ENCODE assay signal across 16 cellular contexts in the genomic region with DNA sequence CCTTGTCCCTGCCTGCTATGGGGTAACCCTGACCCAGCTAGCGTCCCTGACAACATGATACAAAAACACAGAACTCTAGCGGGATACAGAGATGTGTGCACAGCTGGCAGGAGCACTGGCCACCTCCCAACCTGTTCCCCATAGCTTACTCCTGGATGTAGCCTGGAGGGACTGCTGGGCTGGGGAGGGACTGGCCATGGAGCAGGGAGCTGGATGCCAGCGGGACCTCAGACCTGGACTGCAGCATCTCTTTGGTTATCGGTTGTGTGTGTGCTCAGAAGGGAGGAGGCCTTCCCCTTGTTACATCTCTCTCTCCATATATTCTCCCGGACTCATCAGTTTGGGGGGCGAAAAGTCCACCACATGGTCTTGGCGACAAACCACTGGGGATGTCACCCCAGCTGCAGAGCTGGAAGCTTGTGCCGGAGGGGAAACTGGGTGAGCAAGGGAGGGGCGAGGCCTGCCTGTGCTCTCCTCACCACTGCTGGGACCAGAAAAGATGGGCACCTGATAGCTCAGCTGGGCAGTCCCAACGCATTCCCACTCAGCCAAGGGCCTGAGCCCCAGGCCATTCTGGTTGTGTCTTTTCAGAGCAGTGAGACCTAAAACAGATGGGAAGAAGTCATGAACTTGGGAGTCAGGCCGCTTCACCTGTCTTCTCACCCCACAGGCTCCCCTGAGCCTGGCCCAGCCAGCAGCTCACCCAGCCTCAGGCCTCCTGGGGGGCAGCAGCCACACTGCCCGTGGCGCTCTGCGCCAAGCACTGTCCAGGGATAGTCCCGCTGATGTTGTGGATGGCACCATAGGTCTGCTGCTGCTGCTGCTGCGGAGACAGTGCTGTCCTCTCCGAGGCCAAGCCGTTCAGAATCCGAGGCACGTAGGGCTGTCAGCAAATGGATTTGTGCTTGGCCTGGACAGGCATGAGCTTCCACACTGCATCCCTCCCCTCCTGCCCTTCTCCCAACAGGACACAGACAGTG. TPM values are rescaled to one million over a fixed set of nuclear protein-coding genes. Genes with fewer than 3 reads are reported as not detected.
DNase-seq lines count a peak whose midpoint lies in the region; ATAC-seq and TF ChIP-seq lines count a peak whose summit lies in the region.
"Had no signal": no experiment of that assay in that cellular context is flagged by ENCODE, and none has a peak within 500 bp of the region (broad histone marks: within the 10 kb centered on the region; RNA-seq: fewer than 3 reads in every experiment).

No MANE protein-coding gene starts in this region.

- peaks cover 62% of the 10 kb centered on the region for H3K36me3 Mint-ChIP-seq in endodermal cell (ENCODE audit: low read depth)
- peaks cover 64% of the 10 kb centered on the region for H3K36me3 Mint-ChIP-seq in stimulated activated effector memory CD8-positive, alpha-beta T cell treated with anti-CD3 and anti-CD28 coated beads, Interleukin-12 subunit alpha, Interleukin-12 subunit beta, amount 100 ng/mL, for 72 hours

- 94 to 97% methylated on average over 13 to 20 of the region's 20 CpGs for WGBS in endodermal cell (ENCODE audit: insufficient coverage in 1 of 2, insufficient read length in 1 of 2), 2 experiments

- peak overlapping the region; percentile 94 for H3K27ac ChIP-seq in OCI-LY3 (ENCODE audit: low read length)
- no peak overlapping the region for H3K27ac ChIP-seq in endodermal cell (ENCODE audit: low read depth, low read length)

- peak overlapping the region; percentile 70 for H3K4me2 ChIP-seq in OCI-LY3 (ENCODE audit: low read length)

- H3K4me3 ChIP-seq in OCI-LY3 (ENCODE audit: low read length) (no peak overlapping the region), endodermal cell (ENCODE audit: low read length) (no peak overlapping the region)
- H3K4me3 ChIP-seq: gastrocnemius medialis had no signal

- peak; percentile 35 for DNase-seq in COLO668 (lab: John Stamatoyannopoulos, UW; ENCODE audit: unreplicated experiment)
- peak; percentile 54 for DNase-seq in endodermal cell
- no peak for DNase-seq in stimulated activated effector memory CD8-positive, alpha-beta T cell treated with anti-CD3 and anti-CD28 coated beads, Interleukin-12 subunit alpha, Interleukin-12 subunit beta, amount 100 ng/mL, for 72 hours (ENCODE audit: low spot score in 2 of 2)
- no peak for DNase-seq in HUDEP-2 (lab: John Stamatoyannopoulos, UW; ENCODE audit: unreplicated experiment in 76 of 76)
- no peak for DNase-seq in activated naive CD4-positive, alpha-beta T cell (lab: John Stamatoyannopoulos, UW)
- DNase-seq in epidermal melanocyte (ENCODE audit: insufficient read length, low spot score): no peak
- DNase-seq: activated CD4-positive, CD25-positive, alpha-beta regulatory T cell treated with anti-CD3 and anti-CD28 coated beads, Interleukin-2, amount 50 U/mL, for 72 hours; activated CD8-positive, alpha-beta memory T cell treated with anti-CD3 and anti-CD28 coated beads, Interleukin-2, amount 50 U/mL, for 48 hours; cerebellar nuclear complex had no signal

- no peaks in the 10 kb centered on the region for H3K27me3 Mint-ChIP-seq in endodermal cell (ENCODE audit: insufficient read depth)
- H3K27me3 Mint-ChIP-seq: stimulated activated naive CD8-positive, alpha-beta T cell treated with anti-CD3 and anti-CD28 coated beads, Interleukin-15, amount 100 ng/mL, for 72 hours had no signal

- H3K27me3 ChIP-seq in OCI-LY3 (ENCODE audit: low read depth, low read length) (no peaks in the 10 kb centered on the region), endodermal cell (ENCODE audit: control insufficient read depth, insufficient read depth, low read length, poor library complexity, severe bottlenecking) (no peaks in the 10 kb centered on the region)
- H3K27me3 ChIP-seq: gastrocnemius medialis had no signal

- peak overlapping the region; percentile 58 for H3K9ac ChIP-seq in OCI-LY3 (ENCODE audit: low read length)
- H3K9ac ChIP-seq in endodermal cell (ENCODE audit: extremely low read depth, low read length, poor library complexity, severe bottlenecking): no peak overlapping the region

- H3K79me2 ChIP-seq in OCI-LY3 (ENCODE audit: low read length): no peaks in the 10 kb centered on the region

- no peak overlapping the region for H3K4me3 Mint-ChIP-seq in endodermal cell
- no peak overlapping the region for H3K4me3 Mint-ChIP-seq in stimulated activated effector memory CD8-positive, alpha-beta T cell treated with anti-CD3 and anti-CD28 coated beads, Interleukin-12 subunit alpha, Interleukin-12 subunit beta, amount 100 ng/mL, for 72 hours
- H3K4me3 Mint-ChIP-seq: T-helper 1 cell treated with Interleukin-12 subunit alpha and Interleukin-12 subunit beta and Interleukin-4 antibody, amounts not matched to agents 30 μg/mL and 1 μg/mL, for 36 hours had no signal

- no peaks in the 10 kb centered on the region for H3K9me3 ChIP-seq in OCI-LY3 (ENCODE audit: insufficient read depth, low read length)
- peaks cover 14% of the 10 kb centered on the region for H3K9me3 ChIP-seq in endodermal cell (ENCODE audit: control insufficient read depth, low read length)
- H3K9me3 ChIP-seq: Caco-2, gastrocnemius medialis had no signal

- H3K4me1 ChIP-seq in OCI-LY3 (ENCODE audit: low read length): peaks cover 52% of the 10 kb centered on the region
- peaks cover 10% of the 10 kb centered on the region for H3K4me1 ChIP-seq in endodermal cell (ENCODE audit: control insufficient read depth, insufficient read depth, low read length)
- H3K4me1 ChIP-seq: Caco-2 had no signal

- no peak overlapping the region for H3K27ac Mint-ChIP-seq in endodermal cell
- H3K27ac Mint-ChIP-seq in stimulated activated effector memory CD8-positive, alpha-beta T cell treated with anti-CD3 and anti-CD28 coated beads, Interleukin-12 subunit alpha, Interleukin-12 subunit beta, amount 100 ng/mL, for 72 hours: peak overlapping the region; percentile 65
- H3K27ac Mint-ChIP-seq: stimulated activated naive CD8-positive, alpha-beta T cell treated with anti-CD3 and anti-CD28 coated beads, Interleukin-15, amount 100 ng/mL, for 72 hours; T-helper 1 cell treated with Interleukin-12 subunit alpha and Interleukin-12 subunit beta and Interleukin-4 antibody, amounts not matched to agents 30 μg/mL and 1 μg/mL, for 36 hours had no signal

- no peak for TF ChIP-seq CTCF in OCI-LY3 (IDR thresholded peaks at IDR 0.05; ENCODE audit: low read depth, low read length)
- TF ChIP-seq CTCF in endodermal cell (conservative IDR thresholded peaks at IDR 0.05): no peak

- H3K36me3 ChIP-seq in OCI-LY3 (replicated peaks; ENCODE audit: low read depth, low read length) (peaks cover 32% of the 10 kb centered on the region), endodermal cell (ENCODE audit: control insufficient read depth, insufficient read depth, low read length) (peaks cover 87% of the 10 kb centered on the region)

- H3K4me1 Mint-ChIP-seq in endodermal cell: peaks cover 21% of the 10 kb centered on the region
- H3K4me1 Mint-ChIP-seq in stimulated activated effector memory CD8-positive, alpha-beta T cell treated with anti-CD3 and anti-CD28 coated beads, Interleukin-12 subunit alpha, Interleukin-12 subunit beta, amount 100 ng/mL, for 72 hours: peaks cover 62% of the 10 kb centered on the region

- H2AFZ ChIP-seq in OCI-LY3 (ENCODE audit: low read depth, low read length): no peak overlapping the region

- no peak for ATAC-seq in stimulated activated effector memory CD8-positive, alpha-beta T cell treated with anti-CD3 and anti-CD28 coated beads, Interleukin-12 subunit alpha, Interleukin-12 subunit beta, amount 100 ng/mL, for 72 hours

- peaks cover 20% of the 10 kb centered on the region for H3K9me3 Mint-ChIP-seq in endodermal cell
- H3K9me3 Mint-ChIP-seq in stimulated activated effector memory CD8-positive, alpha-beta T cell treated with anti-CD3 and anti-CD28 coated beads, Interleukin-12 subunit alpha, Interleukin-12 subunit beta, amount 100 ng/mL, for 72 hours: no peaks in the 10 kb centered on the region
- H3K9me3 Mint-ChIP-seq: stimulated activated naive CD8-positive, alpha-beta T cell treated with anti-CD3 and anti-CD28 coated beads, Interleukin-15, amount 100 ng/mL, for 72 hours; T-helper 1 cell treated with Interleukin-12 subunit alpha and Interleukin-12 subunit beta and Interleukin-4 antibody, amounts not matched to agents 30 μg/mL and 1 μg/mL, for 36 hours had no signal

- no peaks in the 10 kb centered on the region for H4K20me1 ChIP-seq in OCI-LY3 (ENCODE audit: insufficient read depth, low read length)

RNA-seq across cellular contexts. Expression of gene TMEM63A, which starts 35.6 kb away (rescaled TPM):
- total RNA-seq in endodermal cell: 100 to 1,000 TPM; 194 to 232 TPM
- polyA plus RNA-seq in endodermal cell (2013, experiment 1 of 2): 34.7 TPM
- 38.8 TPM for polyA plus RNA-seq in endodermal cell (2013, experiment 2 of 2)

RNA-seq across cellular contexts. Expression of gene EPHX1, which starts 36.7 kb away (rescaled TPM):
- 10 to 100 TPM; 49.2 to 84.1 TPM for total RNA-seq in endodermal cell
- 28.4 TPM for polyA plus RNA-seq in endodermal cell (2013, experiment 1 of 2)
- polyA plus RNA-seq in endodermal cell (2013, experiment 2 of 2): 31.2 TPM

RNA-seq across cellular contexts. Expression of gene LEFTY1, which starts 42.3 kb away (rescaled TPM):
- 100 to 1,000 TPM in 1 of 2 donors, 10 to 100 TPM in 1; 76.0 to 660 TPM for total RNA-seq in endodermal cell
- polyA plus RNA-seq in endodermal cell (2013, experiment 1 of 2): 184 TPM
- 274 TPM for polyA plus RNA-seq in endodermal cell (2013, experiment 2 of 2)
- total RNA-seq: Caco-2, endothelial cell of umbilical vein, osteoblast had no signal
- polyA plus RNA-seq: endothelial cell of umbilical vein had no signal

Comparison
In these comparisons a context has a peak if more than half of its experiments do, and no peak if none do; other contexts are left out.
1. DNase-seq: peak in COLO668 (single experiment) and endodermal cell (single experiment); none in stimulated activated effector memory CD8-positive, alpha-beta T cell treated with anti-CD3 and anti-CD28 coated beads, Interleukin-12 subunit alpha, Interleukin-12 subunit beta, amount 100 ng/mL, for 72 hours (0 of 2), HUDEP-2 (0 of 76), activated naive CD4-positive, alpha-beta T cell (0 of 4) and epidermal melanocyte (single experiment).